ENCODE assay signal across 24 cellular contexts in genomic region chr11:33476945-33477584, GRCh38.
DNase-seq lines count a peak whose midpoint lies in the region; ATAC-seq and TF ChIP-seq lines count a peak whose summit lies in the region.
"Had no signal": no experiment of that assay in that cellular context is flagged by ENCODE, and none has a peak within 500 bp of the region (broad histone marks: within the 10 kb centered on the region; RNA-seq: fewer than 3 reads in every experiment).

No MANE protein-coding gene starts in this region.

- no peaks in the 10 kb centered on the region for H3K36me3 Mint-ChIP-seq in activated CD4-positive, alpha-beta T cell treated with anti-CD3 and anti-CD28 coated beads for 36 hours (ENCODE audit: low read depth)
- H3K36me3 Mint-ChIP-seq: naive thymus-derived CD8-positive, alpha-beta T cell had no signal

- no peak overlapping the region for H3K4me3 ChIP-seq in foreskin fibroblast (ENCODE audit: low read depth in 1 of 2, low read length in 2 of 2)
- H3K4me3 ChIP-seq: cardiac muscle cell, skin epidermis had no signal

- CTCF ChIA-PET in activated CD4-positive, alpha-beta T cell treated with anti-CD3 and anti-CD28 coated beads for 36 hours (lab: Charles Lee) = no interaction called here

- POLR2A ChIA-PET in activated CD4-positive, alpha-beta T cell treated with anti-CD3 and anti-CD28 coated beads for 36 hours (lab: Charles Lee) = no interaction called here

- ATAC-seq in GM21786 (IDR thresholded peaks at IDR 0.05; ENCODE audit: unreplicated experiment) (no peak), HG03280 (IDR thresholded peaks at IDR 0.05; ENCODE audit: unreplicated experiment) (no peak)
- no peak for ATAC-seq in activated CD4-positive, alpha-beta T cell treated with anti-CD3 and anti-CD28 coated beads for 36 hours
- ATAC-seq: activated CD8-positive, alpha-beta T cell treated with anti-CD3 and anti-CD28 coated beads, Interleukin-2, amount 10 ng/mL, durations not matched to agents 7 days and 5 days; activated T-cell treated with anti-CD3 and anti-CD28 coated beads, Interleukin-2, amount 50 U/mL, for 4 hours; esophagus mucosa; naive thymus-derived CD8-positive, alpha-beta T cell; T-helper 17 cell had no signal

- peaks cover 15% of the 10 kb centered on the region for H3K27me3 Mint-ChIP-seq in activated CD4-positive, alpha-beta T cell treated with anti-CD3 and anti-CD28 coated beads for 36 hours

- no peak overlapping the region for H3K27ac Mint-ChIP-seq in activated CD4-positive, alpha-beta T cell treated with anti-CD3 and anti-CD28 coated beads for 36 hours
- H3K27ac Mint-ChIP-seq: activated B cell treated with CpG ODN at 0.5 μM for 24 hours; activated CD8-positive, alpha-beta T cell treated with anti-CD3 and anti-CD28 coated beads, Interleukin-2, amount 10 ng/mL, durations not matched to agents 7 days and 5 days; naive thymus-derived CD8-positive, alpha-beta T cell; T-helper 17 cell had no signal

- H3K9me3 Mint-ChIP-seq in activated CD4-positive, alpha-beta T cell treated with anti-CD3 and anti-CD28 coated beads for 36 hours (ENCODE audit: low read depth) = no peaks in the 10 kb centered on the region
- H3K9me3 Mint-ChIP-seq: activated B cell treated with CpG ODN at 0.5 μM for 24 hours; activated T-cell treated with anti-CD3 and anti-CD28 coated beads, Interleukin-2, amount 50 U/mL, for 4 hours; naive thymus-derived CD8-positive, alpha-beta T cell had no signal

- no peak for TF ChIP-seq CTCF in foreskin fibroblast (IDR thresholded peaks at IDR 0.05; ENCODE audit: low read depth, low read length)

- peak overlapping the region; percentile 83 for H3K27ac ChIP-seq in angular gyrus (ENCODE audit: low read depth, low read length)
- H3K27ac ChIP-seq: 22Rv1, cardiac muscle cell had no signal

- DNase-seq in DMS79 treated with DMSO at 0.1 percent for 48 hours (lab: John Stamatoyannopoulos, UW) (peak; percentile 15), DMS79 (lab: John Stamatoyannopoulos, UW) (no peak), foreskin fibroblast (peak; percentile 39 to 64), dedifferentiated amniotic fluid mesenchymal stem cell (ENCODE audit: extremely low spot score) (no peak)
- no peak for DNase-seq in activated CD4-positive, alpha-beta T cell treated with anti-CD3 and anti-CD28 coated beads for 36 hours
- DNase-seq: activated B cell treated with CpG ODN at 0.5 μM for 24 hours; activated CD8-positive, alpha-beta T cell treated with anti-CD3 and anti-CD28 coated beads, Interleukin-2, amount 10 ng/mL, durations not matched to agents 7 days and 5 days; activated naive CD4-positive, alpha-beta T cell treated with anti-CD3 and anti-CD28 coated beads, Interleukin-2, amount 50 U/mL, for 16 hours; activated T-cell treated with anti-CD3 and anti-CD28 coated beads, Interleukin-2, amount 50 U/mL, for 4 hours; KBM-7; mesendoderm; naive thymus-derived CD8-positive, alpha-beta T cell; NCI-H1048; NCI-H2081; stimulated activated CD4-positive, alpha-beta T cell treated with anti-CD3 and anti-CD28 coated beads, Interleukin-4, amount 100 ng/mL, for 1 hour; substantia nigra; T-helper 17 cell had no signal

- intact Hi-C loops in activated CD4-positive, alpha-beta T cell treated with anti-CD3 and anti-CD28 coated beads for 36 hours (cut with DNase I, micrococcal nuclease) = no loop called here

- no peaks in the 10 kb centered on the region for H3K4me1 Mint-ChIP-seq in activated CD4-positive, alpha-beta T cell treated with anti-CD3 and anti-CD28 coated beads for 36 hours
- H3K4me1 Mint-ChIP-seq: activated B cell treated with CpG ODN at 0.5 μM for 24 hours; naive thymus-derived CD8-positive, alpha-beta T cell; T-helper 17 cell had no signal

- H3K4me3 Mint-ChIP-seq in activated CD4-positive, alpha-beta T cell treated with anti-CD3 and anti-CD28 coated beads for 36 hours = no peak overlapping the region
- H3K4me3 Mint-ChIP-seq: activated B cell treated with CpG ODN at 0.5 μM for 24 hours; activated CD8-positive, alpha-beta T cell treated with anti-CD3 and anti-CD28 coated beads, Interleukin-2, amount 10 ng/mL, durations not matched to agents 7 days and 5 days; activated T-cell treated with anti-CD3 and anti-CD28 coated beads, Interleukin-2, amount 50 U/mL, for 4 hours; naive thymus-derived CD8-positive, alpha-beta T cell; T-helper 17 cell had no signal

Comparison
In these comparisons a context has a peak if more than half of its experiments do, and no peak if none do; other contexts are left out.
1. DNase-seq: peak in DMS79 treated with DMSO at 0.1 percent for 48 hours (single experiment) and foreskin fibroblast (2 of 2); none in DMS79 (single experiment), dedifferentiated amniotic fluid mesenchymal stem cell (single experiment) and activated CD4-positive, alpha-beta T cell treated with anti-CD3 and anti-CD28 coated beads for 36 hours (single experiment).